10 cellular contexts compared by ENCODE assay signal in the genomic region with DNA sequence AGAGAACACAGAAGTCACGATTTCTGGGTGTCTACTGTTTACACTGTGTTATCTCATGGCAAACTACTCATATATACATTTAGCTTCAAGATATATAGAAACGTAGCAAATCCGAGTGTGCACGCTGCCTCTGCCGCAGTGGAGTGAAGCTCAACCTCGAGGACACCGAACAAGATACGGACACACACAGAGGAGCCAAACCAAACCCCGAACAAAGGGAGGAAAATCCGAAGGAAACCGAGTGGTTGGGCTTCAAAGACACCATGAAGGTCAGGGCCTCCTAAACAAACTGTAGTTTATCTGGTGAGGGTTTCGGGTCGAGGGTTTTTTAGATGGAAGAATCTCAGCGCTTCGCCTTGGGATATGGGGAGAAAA. TPM values are rescaled to one million over a fixed set of nuclear protein-coding genes. Genes with fewer than 3 reads are reported as not detected.
DNase-seq lines count a peak whose midpoint lies in the region; ATAC-seq and TF ChIP-seq lines count a peak whose summit lies in the region.
"Had no signal": no experiment of that assay in that cellular context is flagged by ENCODE, and none has a peak within 500 bp of the region (broad histone marks: within the 10 kb centered on the region; RNA-seq: fewer than 3 reads in every experiment).

No MANE protein-coding gene starts in this region.

- dilution Hi-C loops in mammary epithelial cell (cut with HindIII; ENCODE audit: low sequenced_read_pairs): loop anchor here (5.0 kb wide), 3 partner anchors 55 to 100 kb away; no protein-coding TSS in a partner anchor

- H3K9me3 ChIP-seq in cardiac muscle cell (ENCODE audit: low read depth) (no peaks in the 10 kb centered on the region), mammary epithelial cell (replicated peaks; ENCODE audit: insufficient read depth, low read length) (no peaks in the 10 kb centered on the region), muscle layer of duodenum (ENCODE audit: control insufficient read depth in 1 of 2, low read length in 2 of 2) (no peaks in the 10 kb centered on the region), tibial artery (no peaks in the 10 kb centered on the region)

- intact Hi-C loops in left cardiac atrium (cut with DNase I) (no loop called here), mammary epithelial cell (cut with micrococcal nuclease) (no loop called here), tibial artery (cut with DNase I; ENCODE audit: low total_unique reads) (no loop called here)

- H3K27me3 ChIP-seq in cardiac muscle cell (no peaks in the 10 kb centered on the region), mammary epithelial cell (ENCODE audit: insufficient read depth, low read length) (no peaks in the 10 kb centered on the region), muscle layer of duodenum (ENCODE audit: low read depth, low read length) (no peaks in the 10 kb centered on the region), tibial artery (no peaks in the 10 kb centered on the region)

- H3K36me3 ChIP-seq in cardiac muscle cell: peaks cover 35% of the 10 kb centered on the region
- no peaks in the 10 kb centered on the region for H3K36me3 ChIP-seq in mammary epithelial cell (ENCODE audit: insufficient read depth, low read length)
- peaks cover 28 to 34% of the 10 kb centered on the region in 2 donors for H3K36me3 ChIP-seq in muscle layer of duodenum (ENCODE audit: control insufficient read depth in 1 of 2, insufficient read depth in 2 of 2, low read length in 2 of 2)
- H3K36me3 ChIP-seq in tibial artery: peaks cover 39 to 47% (median 40%) of the 10 kb centered on the region in 3 donors

- 83% methylated on average over 15 of the region's 15 CpGs for WGBS in mammary epithelial cell (ENCODE audit: low coverage, missing lambda C conversion rate)

- H3K4me1 ChIP-seq in cardiac muscle cell (ENCODE audit: low read depth) (no peaks in the 10 kb centered on the region), mammary epithelial cell (ENCODE audit: insufficient read depth, low read length) (peaks cover 12% of the 10 kb centered on the region), muscle layer of duodenum (ENCODE audit: control insufficient read depth in 1 of 2, insufficient read depth in 2 of 2, low read length in 2 of 2) (peaks cover 0 to 38% of the 10 kb centered on the region in 2 donors), tibial artery (peaks cover 0 to 33% (median 17%) of the 10 kb centered on the region in 4 donors)

- H3K9ac ChIP-seq in mammary epithelial cell (ENCODE audit: insufficient read depth, low read length): no peak overlapping the region

- CTCF ChIA-PET in mammary epithelial cell (lab: Charles Lee; ENCODE audit: low non-redundant PET): no interaction called here

- TF ChIP-seq CTCF in cardiac muscle cell (IDR thresholded peaks at IDR 0.05; ENCODE audit: low read depth, low read length): no peak
- TF ChIP-seq CTCF in mammary epithelial cell (conservative IDR thresholded peaks at IDR 0.05 in 1 of 2, IDR thresholded peaks at IDR 0.05 in 1 of 2; ENCODE audit: extremely low read depth in 1 of 2, insufficient read depth in 1 of 2, low read depth in 1 of 2, low read length in 2 of 2): no peak
- TF ChIP-seq CTCF in tibial artery (IDR thresholded peaks at IDR 0.05): no peak

- BruUV-seq in mammary epithelial cell (replicated peaks; lab: Mats Ljungman, UMichigan): TSS peak; percentile 35

- ATAC-seq in left cardiac atrium (no peak), HG02970 (IDR thresholded peaks at IDR 0.05; ENCODE audit: low FRiP score, unreplicated experiment) (no peak), HG03108 (IDR thresholded peaks at IDR 0.05; ENCODE audit: unreplicated experiment) (no peak)

- H3K27ac ChIP-seq in cardiac muscle cell: peak overlapping the region; percentile 69
- no peak overlapping the region for H3K27ac ChIP-seq in mammary epithelial cell (ENCODE audit: insufficient read depth, low read depth, low read length)
- peak overlapping the region; percentile 68 for H3K27ac ChIP-seq in muscle layer of duodenum (ENCODE audit: low read length)
- peak overlapping the region; percentile 37 to 64 for H3K27ac ChIP-seq in tibial artery

- in situ Hi-C loops in mammary epithelial cell (cut with MboI; ENCODE audit: low sequenced_read_pairs in 2 of 2): no loop called here

- H3K4me3 ChIP-seq in cardiac muscle cell (no peak overlapping the region), mammary epithelial cell (replicated peaks in 1 of 3; ENCODE audit: insufficient read depth in 1 of 3, low read depth in 2 of 3, low read length in 3 of 3) (no peak overlapping the region), muscle layer of duodenum (ENCODE audit: low read depth in 1 of 2, low read length in 2 of 2) (no peak overlapping the region), tibial artery (no peak overlapping the region)

- no peaks in the 10 kb centered on the region for H3K79me2 ChIP-seq in mammary epithelial cell (ENCODE audit: insufficient read depth, low read length)

- no peaks in the 10 kb centered on the region for H4K20me1 ChIP-seq in mammary epithelial cell (ENCODE audit: insufficient read depth, low read length)

- no peak for DNase-seq in cardiac muscle cell (ENCODE audit: low read depth in 1 of 2, low spot score in 1 of 2)
- DNase-seq in left cardiac atrium: no peak
- no peak for DNase-seq in mammary epithelial cell
- peak in 1 of 2 donors; percentile 20 for DNase-seq in tibial artery
- no peak for DNase-seq in NCI-H1930 (lab: John Stamatoyannopoulos, UW)
- DNase-seq: DMS153, NCI-H446 treated with DMSO at 0.1 percent for 48 hours had no signal

- H2AFZ ChIP-seq in mammary epithelial cell (ENCODE audit: low read depth, low read length): no peak overlapping the region

- no peak overlapping the region for H3K4me2 ChIP-seq in mammary epithelial cell (ENCODE audit: insufficient read depth, low read depth, low read length)

RNA-seq across cellular contexts. Expression of a gene that starts 34.5 kb away (rescaled TPM):
- total RNA-seq in cardiac muscle cell (0.28 and 0.42 TPM in 2 replicates), left cardiac atrium (1 to 10 TPM; 1.8 to 2.2 TPM), mammary epithelial cell (under 1 TPM; 0.50 to 0.54 TPM)
- polyA plus RNA-seq in cardiac muscle cell (0.34 and 0.79 TPM in 2 replicates), mammary epithelial cell (0.28 TPM)
- not detected for polyA minus RNA-seq in mammary epithelial cell
